In the genomic region with DNA sequence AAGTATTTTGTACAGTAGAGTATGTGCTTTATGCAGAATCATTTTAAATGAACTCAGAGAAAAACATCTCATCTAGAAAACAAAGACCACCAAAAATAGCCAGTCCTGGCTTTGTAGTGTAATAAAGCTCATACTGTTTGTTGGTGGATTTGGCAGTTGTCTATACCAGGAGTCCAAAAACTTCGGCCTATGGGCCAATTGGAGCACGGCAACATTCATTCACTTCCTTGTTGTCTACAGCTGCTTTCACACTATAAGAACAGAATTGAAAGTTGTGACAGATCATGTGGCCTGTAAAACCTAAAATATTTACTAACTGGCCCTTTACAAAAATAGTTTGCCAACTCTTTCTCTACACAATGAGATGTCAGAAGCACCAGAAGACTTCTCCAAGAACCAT, we compare ENCODE assay signal across 24 cellular contexts. TPM values are rescaled to one million over a fixed set of nuclear protein-coding genes. Genes with fewer than 3 reads are reported as not detected.
DNase-seq lines count a peak whose midpoint lies in the region; ATAC-seq and TF ChIP-seq lines count a peak whose summit lies in the region.
"Had no signal": no experiment of that assay in that cellular context is flagged by ENCODE, and none has a peak within 500 bp of the region (broad histone marks: within the 10 kb centered on the region; RNA-seq: fewer than 3 reads in every experiment).

No MANE protein-coding gene starts in this region.

- intact Hi-C loops in natural killer cell (cut with micrococcal nuclease) (no loop called here), left lung (cut with DNase I) (no loop called here)

- H3K4me3 ChIP-seq in left lung (no peak overlapping the region), gastroesophageal sphincter (no peak overlapping the region)
- H3K4me3 ChIP-seq: cardiac muscle cell, heart right ventricle, testis had no signal

- H3K36me3 ChIP-seq in left lung (no peaks in the 10 kb centered on the region), gastroesophageal sphincter (peaks cover 0 to 4% of the 10 kb centered on the region in 2 donors)
- H3K36me3 ChIP-seq: cardiac muscle cell had no signal

- no peak overlapping the region for H3K27ac ChIP-seq in left lung
- H3K27ac ChIP-seq in gastroesophageal sphincter, result no peak overlapping the region
- H3K27ac ChIP-seq: cardiac muscle cell, testis had no signal

- no peak for TF ChIP-seq POLR2A in gastroesophageal sphincter (IDR thresholded peaks at IDR 0.05)

- H3K27ac Mint-ChIP-seq in activated T-cell treated with anti-CD3 and anti-CD28 coated beads, Interleukin-2, amount 50 U/mL, for 72 hours, result peak overlapping the region; percentile 50
- peak overlapping the region in 2 of 3 donors; percentile 13 to 41 for H3K27ac Mint-ChIP-seq in IgD-negative memory B cell
- peak overlapping the region; percentile 39 to 63 for H3K27ac Mint-ChIP-seq in natural killer cell
- H3K27ac Mint-ChIP-seq: activated CD4-positive, alpha-beta T cell treated with anti-CD3 and anti-CD28 coated beads, Interleukin-2, amount 10 ng/mL, durations not matched to agents 7 days and 5 days had no signal

- H3K4me1 ChIP-seq in left lung (peaks cover 7 to 33% of the 10 kb centered on the region in 2 donors), gastroesophageal sphincter (peaks cover 0 to 52% (median 3%) of the 10 kb centered on the region in 3 donors)

- TF ChIP-seq CTCF in natural killer cell (IDR thresholded peaks at IDR 0.05) (no peak), left lung (IDR thresholded peaks at IDR 0.05) (no peak), gastroesophageal sphincter (IDR thresholded peaks at IDR 0.05) (no peak)

- H3K27me3 Mint-ChIP-seq in activated T-cell treated with anti-CD3 and anti-CD28 coated beads, Interleukin-2, amount 50 U/mL, for 72 hours (ENCODE audit: low read depth), result no peaks in the 10 kb centered on the region
- H3K27me3 Mint-ChIP-seq in IgD-negative memory B cell (no peaks in the 10 kb centered on the region), natural killer cell (ENCODE audit: low read depth in 2 of 2) (no peaks in the 10 kb centered on the region)
- H3K27me3 Mint-ChIP-seq: activated CD4-positive, alpha-beta T cell treated with anti-CD3 and anti-CD28 coated beads, Interleukin-2, amount 10 ng/mL, durations not matched to agents 7 days and 5 days; stimulated activated naive B cell treated with anti-CD40 and anti-IgM and Interleukin-4, amounts not matched to agents 10 μg/mL and 1 μg/mL and 100 μg/mL, for 72 hours had no signal

- no peak for ATAC-seq in activated T-cell treated with anti-CD3 and anti-CD28 coated beads, Interleukin-2, amount 50 U/mL, for 72 hours (replicated peaks in 1 of 2)
- ATAC-seq in GM19035 (IDR thresholded peaks at IDR 0.05; ENCODE audit: unreplicated experiment) (peak; percentile 26), natural killer cell (no peak), left lung (no peak), gastroesophageal sphincter (no peak)
- ATAC-seq: heart right ventricle; PC-3; stimulated activated naive B cell treated with anti-CD40 and anti-IgM and Interleukin-4, amounts not matched to agents 10 μg/mL and 1 μg/mL and 100 μg/mL, for 72 hours had no signal

- H3K36me3 Mint-ChIP-seq in activated T-cell treated with anti-CD3 and anti-CD28 coated beads, Interleukin-2, amount 50 U/mL, for 72 hours (ENCODE audit: insufficient read depth in 2 of 2), result peaks cover 6 to 8% of the 10 kb centered on the region in 2 donors
- peaks cover 19% of the 10 kb centered on the region for H3K36me3 Mint-ChIP-seq in IgD-negative memory B cell
- H3K36me3 Mint-ChIP-seq in natural killer cell, result no peaks in the 10 kb centered on the region

- 78 to 83% methylated on average over 2 of the region's 2 CpGs for WGBS in gastroesophageal sphincter (ENCODE audit: low coverage in 1 of 2), 2 donors

- peak overlapping the region in 1 of 2 donors; percentile 41 for H3K4me3 Mint-ChIP-seq in activated T-cell treated with anti-CD3 and anti-CD28 coated beads, Interleukin-2, amount 50 U/mL, for 72 hours
- peak overlapping the region in 3 of 4 donors; percentile 10 to 75 (median 71) for H3K4me3 Mint-ChIP-seq in IgD-negative memory B cell
- no peak overlapping the region for H3K4me3 Mint-ChIP-seq in natural killer cell
- H3K4me3 Mint-ChIP-seq: activated CD4-positive, alpha-beta T cell treated with anti-CD3 and anti-CD28 coated beads, Interleukin-2, amount 10 ng/mL, durations not matched to agents 7 days and 5 days had no signal

- H3K4me1 Mint-ChIP-seq in activated T-cell treated with anti-CD3 and anti-CD28 coated beads, Interleukin-2, amount 50 U/mL, for 72 hours (ENCODE audit: low read depth), result peaks cover 55% of the 10 kb centered on the region
- H3K4me1 Mint-ChIP-seq in IgD-negative memory B cell (peaks cover 42 to 50% (median 50%) of the 10 kb centered on the region in 3 donors), natural killer cell (peaks cover 54 to 67% of the 10 kb centered on the region in 2 donors)

- no peaks in the 10 kb centered on the region for H3K9me3 ChIP-seq in left lung
- H3K9me3 ChIP-seq in gastroesophageal sphincter, result no peaks in the 10 kb centered on the region
- H3K9me3 ChIP-seq: heart right ventricle, testis had no signal

- H3K9me3 Mint-ChIP-seq in activated T-cell treated with anti-CD3 and anti-CD28 coated beads, Interleukin-2, amount 50 U/mL, for 72 hours, result no peaks in the 10 kb centered on the region
- H3K9me3 Mint-ChIP-seq in IgD-negative memory B cell (no peaks in the 10 kb centered on the region), natural killer cell (no peaks in the 10 kb centered on the region)
- H3K9me3 Mint-ChIP-seq: activated CD4-positive, alpha-beta T cell treated with anti-CD3 and anti-CD28 coated beads, Interleukin-2, amount 10 ng/mL, durations not matched to agents 7 days and 5 days; neural crest cell; stimulated activated naive B cell treated with anti-CD40 and anti-IgM and Interleukin-4, amounts not matched to agents 10 μg/mL and 1 μg/mL and 100 μg/mL, for 72 hours had no signal

- no peak for DNase-seq in activated T-cell treated with anti-CD3 and anti-CD28 coated beads, Interleukin-2, amount 50 U/mL, for 72 hours
- no peak for DNase-seq in activated T-cell treated with anti-CD3 and anti-CD28 coated beads, Interleukin-2, amount 50 U/mL, for 48 hours
- no peak for DNase-seq in natural killer cell
- no peak for DNase-seq in left lung
- DNase-seq in NCI-H2081 treated with DMSO at 0.1 percent for 48 hours (lab: John Stamatoyannopoulos, UW), result no peak
- DNase-seq: activated CD4-positive, alpha-beta T cell treated with anti-CD3 and anti-CD28 coated beads, Interleukin-2, amount 10 ng/mL, durations not matched to agents 7 days and 5 days; activated CD8-positive, alpha-beta memory T cell treated with anti-CD3 and anti-CD28 coated beads, Interleukin-2, amount 50 U/mL, for 4 hours; activated gamma-delta T cell; amygdala; DMS 273 treated with DMSO at 0.1 percent for 48 hours; GF-D8; heart right ventricle; NCI-H1436 treated with DMSO at 0.1 percent for 48 hours; NCI-H748 treated with DMSO at 0.1 percent for 48 hours; PC-3; SHP77 treated with DMSO at 0.1 percent for 48 hours; stimulated activated naive B cell treated with anti-CD40 and anti-IgM and Interleukin-4, amounts not matched to agents 10 μg/mL and 1 μg/mL and 100 μg/mL, for 72 hours; T-helper 1 cell; testis had no signal

- TF ChIP-seq EP300 in gastroesophageal sphincter (IDR thresholded peaks at IDR 0.05), result no peak

- H3K27me3 ChIP-seq in left lung, result no peaks in the 10 kb centered on the region
- no peaks in the 10 kb centered on the region for H3K27me3 ChIP-seq in gastroesophageal sphincter
- H3K27me3 ChIP-seq: cardiac muscle cell, heart right ventricle, testis had no signal

RNA-seq across cellular contexts. Expression of gene FBXW7, which starts 5.3 kb away (rescaled TPM):
- total RNA-seq in activated T-cell treated with anti-CD3 and anti-CD28 coated beads, Interleukin-2, amount 50 U/mL, for 72 hours, result 10 to 100 TPM; 37.6 to 40.9 TPM
- 39.7 TPM for polyA plus RNA-seq in IgD-negative memory B cell
- 100 to 1,000 TPM; 172 to 202 (median 175) TPM for total RNA-seq in natural killer cell
- total RNA-seq in left lung, result 10 to 100 TPM; 33.6 to 35.2 TPM
- 100 to 1,000 TPM in 1 of 4 donors, 10 to 100 TPM in 3; 55.1 to 120 (median 85.5) TPM for total RNA-seq in gastroesophageal sphincter
